In genomic region chr6:148648754-148649453, GRCh38 we compare ENCODE assay signal across 13 cellular contexts.
"Had no signal": no experiment of that assay in that cellular context is flagged by ENCODE, and none has a peak within 500 bp of the region (broad histone marks: within the 10 kb centered on the region; RNA-seq: fewer than 3 reads in every experiment).

No MANE protein-coding gene starts in this region.

- H3K27ac Mint-ChIP-seq: activated CD4-positive, alpha-beta T cell treated with anti-CD3 and anti-CD28 coated beads for 36 hours; immature natural killer cell; stimulated activated effector memory CD8-positive, alpha-beta T cell treated with anti-CD3 and anti-CD28 coated beads, Interleukin-12 subunit alpha, Interleukin-12 subunit beta, amount 100 ng/mL, for 72 hours had no signal

- FAIRE-seq: small intestine had no signal

- H3K27me3 ChIP-seq: cardiac muscle cell, esophagus muscularis mucosa, transverse colon had no signal

- H3K4me3 ChIP-seq: cardiac muscle cell, esophagus muscularis mucosa, lung, transverse colon had no signal

- H3K36me3 Mint-ChIP-seq: immature natural killer cell; stimulated activated effector memory CD8-positive, alpha-beta T cell treated with anti-CD3 and anti-CD28 coated beads, Interleukin-12 subunit alpha, Interleukin-12 subunit beta, amount 100 ng/mL, for 72 hours had no signal

- H3K4me1 Mint-ChIP-seq: activated CD4-positive, alpha-beta T cell treated with anti-CD3 and anti-CD28 coated beads for 36 hours; immature natural killer cell; stimulated activated effector memory CD8-positive, alpha-beta T cell treated with anti-CD3 and anti-CD28 coated beads, Interleukin-12 subunit alpha, Interleukin-12 subunit beta, amount 100 ng/mL, for 72 hours had no signal

- ATAC-seq: activated CD4-positive, alpha-beta T cell treated with anti-CD3 and anti-CD28 coated beads for 36 hours; naive thymus-derived CD8-positive, alpha-beta T cell; right cardiac atrium; stimulated activated effector memory CD8-positive, alpha-beta T cell treated with anti-CD3 and anti-CD28 coated beads, Interleukin-12 subunit alpha, Interleukin-12 subunit beta, amount 100 ng/mL, for 72 hours had no signal

- DNase-seq: activated CD4-positive, alpha-beta T cell treated with anti-CD3 and anti-CD28 coated beads for 36 hours; activated CD8-positive, alpha-beta memory T cell treated with anti-CD3 and anti-CD28 coated beads for 24 hours; activated naive CD4-positive, alpha-beta T cell treated with Interleukin-2 at 50 U/mL for 16 hours; immature natural killer cell; naive thymus-derived CD8-positive, alpha-beta T cell; right cardiac atrium; small intestine; transverse colon had no signal

- H3K27ac ChIP-seq: cardiac muscle cell, esophagus muscularis mucosa, transverse colon, VCaP had no signal

- H3K4me3 Mint-ChIP-seq: activated CD4-positive, alpha-beta T cell treated with anti-CD3 and anti-CD28 coated beads for 36 hours; immature natural killer cell; stimulated activated effector memory CD8-positive, alpha-beta T cell treated with anti-CD3 and anti-CD28 coated beads, Interleukin-12 subunit alpha, Interleukin-12 subunit beta, amount 100 ng/mL, for 72 hours had no signal

- H3K9me3 ChIP-seq: esophagus muscularis mucosa had no signal

- H3K36me3 ChIP-seq: cardiac muscle cell, esophagus muscularis mucosa, transverse colon had no signal
